1 cellular context compared by ENCODE assay signal in the genomic region with DNA sequence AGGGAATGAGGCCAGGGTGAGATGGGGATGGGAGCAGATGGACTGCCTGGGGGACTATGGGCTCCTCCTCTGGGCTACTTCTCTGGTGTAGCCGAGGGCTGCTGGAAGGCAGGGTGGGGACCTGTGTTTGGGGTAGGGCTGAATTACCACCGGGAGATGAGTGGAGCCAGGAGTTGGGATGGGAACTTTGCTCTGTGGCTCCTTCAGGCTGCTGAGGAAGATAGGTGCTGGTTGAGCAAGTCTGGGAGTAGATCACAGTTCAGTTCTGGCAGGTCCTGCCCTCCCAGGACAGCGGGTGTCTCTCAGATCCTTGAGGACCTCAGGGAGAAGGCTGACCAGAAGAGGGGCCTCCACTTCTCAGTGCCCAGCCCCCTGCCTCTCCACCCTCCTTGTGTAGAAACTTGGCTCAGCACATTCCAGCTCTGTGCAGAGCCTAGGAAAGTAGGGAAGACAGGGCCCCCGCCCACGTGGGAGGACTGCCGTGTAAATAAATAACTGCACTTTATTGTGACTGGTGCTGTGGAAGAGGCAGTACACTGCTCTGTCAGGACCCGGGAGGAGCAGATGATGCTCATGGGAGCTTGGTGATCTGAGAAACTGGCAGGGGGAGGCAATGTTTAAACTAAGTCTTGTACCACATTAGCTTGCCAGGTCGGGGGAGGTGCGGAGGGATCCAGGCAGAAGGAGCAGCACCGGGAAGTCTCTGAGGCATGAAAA.
TF ChIP-seq lines count a peak whose summit lies in the region.

No MANE protein-coding gene starts in this region.

TF ChIP-seq in IMR-90, 13 proteins besides CTCF, POLR2A, EP300 and RAD21 (continued from another document):
- TF ChIP-seq RCOR1 (IDR thresholded peaks at IDR 0.05; ENCODE audit: insufficient replicate concordance, low read length) (peak; percentile 58), CEBPB (IDR thresholded peaks at IDR 0.05; ENCODE audit: low read depth, low read length) (no peak)
